12 cellular contexts compared by ENCODE assay signal in the genomic region with DNA sequence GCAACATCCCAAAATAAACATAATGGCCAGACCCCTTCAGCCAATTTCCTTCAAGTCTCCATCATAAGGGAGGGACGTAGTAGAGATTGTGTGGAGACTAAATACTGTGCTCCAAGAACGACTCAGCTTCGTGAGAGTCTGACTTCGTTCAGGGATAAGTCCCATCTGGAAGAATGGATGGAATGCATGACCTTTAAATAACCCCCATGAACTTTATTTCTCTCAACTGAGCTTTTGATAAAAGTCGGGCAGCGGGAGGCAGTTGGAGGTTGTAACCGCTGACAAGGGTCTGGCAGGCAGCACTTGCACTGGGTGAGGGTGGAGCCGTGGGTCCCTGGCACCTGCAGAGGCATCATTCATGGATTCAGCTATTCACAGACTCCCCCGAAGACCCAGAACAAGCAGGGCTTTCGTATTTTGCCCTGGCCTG.
DNase-seq lines count a peak whose midpoint lies in the region; ATAC-seq and TF ChIP-seq lines count a peak whose summit lies in the region.
"Had no signal": no experiment of that assay in that cellular context is flagged by ENCODE, and none has a peak within 500 bp of the region (broad histone marks: within the 10 kb centered on the region; RNA-seq: fewer than 3 reads in every experiment).

No MANE protein-coding gene starts in this region.

- H3K9me3 Mint-ChIP-seq in endodermal cell, result no peaks in the 10 kb centered on the region
- H3K9me3 Mint-ChIP-seq in mesothelial cell of epicardium, result no peaks in the 10 kb centered on the region

- POLR2A ChIA-PET in PC-3 (lab: Charles Lee; ENCODE audit: unreplicated experiment), result no interaction called here

- H3K9ac ChIP-seq in endodermal cell (ENCODE audit: extremely low read depth, low read length, poor library complexity, severe bottlenecking) (no peak overlapping the region), PC-3 (ENCODE audit: low read length) (no peak overlapping the region)

- ATAC-seq in Right ventricle myocardium inferior (peak; percentile 48), HG03439 (IDR thresholded peaks at IDR 0.05; ENCODE audit: unreplicated experiment) (no peak), PC-3 (no peak), GM18498 (IDR thresholded peaks at IDR 0.05; ENCODE audit: unreplicated experiment) (no peak)
- ATAC-seq: GM12878 had no signal

- DNase-seq in Right ventricle myocardium inferior (ENCODE audit: missing footprints) (no peak), cardiac septum (ENCODE audit: low spot score) (no peak), endodermal cell (peak; percentile 42), mesothelial cell of epicardium (ENCODE audit: low spot score in 2 of 2, unreplicated experiment in 2 of 2) (peak in 1 of 2 experiments; percentile 53), vagina (ENCODE audit: extremely low spot score in 2 of 2) (no peak), PC-3 (no peak)
- DNase-seq: activated CD4-positive, alpha-beta T cell treated with anti-CD3 and anti-CD28 coated beads for 1 hour; activated naive CD4-positive, alpha-beta T cell treated with anti-CD3 and anti-CD28 coated beads, Interleukin-2, amount 50 U/mL, for 16 hours had no signal

- no peaks in the 10 kb centered on the region for H3K27me3 ChIP-seq in endodermal cell (ENCODE audit: control insufficient read depth, insufficient read depth, low read length, poor library complexity, severe bottlenecking)
- H3K27me3 ChIP-seq in vagina, result no peaks in the 10 kb centered on the region
- H3K27me3 ChIP-seq in PC-3 (ENCODE audit: low read length), result no peaks in the 10 kb centered on the region

- no peak overlapping the region for H3K4me2 ChIP-seq in PC-3 (ENCODE audit: low read length)
- H3K4me2 ChIP-seq: PC-9 had no signal

- H3K4me3 ChIP-seq in endodermal cell (ENCODE audit: low read length) (no peak overlapping the region), vagina (no peak overlapping the region), PC-3 (ENCODE audit: low read length) (no peak overlapping the region)
- H3K4me3 ChIP-seq: GM12878, PC-9 had no signal

- H3K4me3 Mint-ChIP-seq in endodermal cell (no peak overlapping the region), mesothelial cell of epicardium (no peak overlapping the region)

- H3K36me3 Mint-ChIP-seq in endodermal cell (ENCODE audit: low read depth), result no peaks in the 10 kb centered on the region
- H3K36me3 Mint-ChIP-seq in mesothelial cell of epicardium, result no peaks in the 10 kb centered on the region

- H3K4me1 Mint-ChIP-seq in endodermal cell (peaks cover 14% of the 10 kb centered on the region), mesothelial cell of epicardium (peaks cover 63% of the 10 kb centered on the region)

- H3K4me1 ChIP-seq in endodermal cell (ENCODE audit: control insufficient read depth, insufficient read depth, low read length) (peaks cover 5% of the 10 kb centered on the region), vagina (peaks cover 58% of the 10 kb centered on the region), PC-3 (ENCODE audit: insufficient read depth, low read length) (peaks cover 19% of the 10 kb centered on the region; the same call in 1 of the 2 replicates)

- H3K36me3 ChIP-seq in endodermal cell (ENCODE audit: control insufficient read depth, insufficient read depth, low read length) (no peaks in the 10 kb centered on the region), vagina (no peaks in the 10 kb centered on the region), PC-3 (ENCODE audit: low read depth, low read length) (no peaks in the 10 kb centered on the region)

- no TSS peak for BruUV-seq in PC-3 (replicated peaks; lab: Mats Ljungman, UMichigan)

- H2AFZ ChIP-seq in PC-3 (ENCODE audit: low read length), result no peak overlapping the region
- H2AFZ ChIP-seq: PC-9 had no signal

- H3K9me3 ChIP-seq in endodermal cell (ENCODE audit: control insufficient read depth, low read length) (no peaks in the 10 kb centered on the region), vagina (no peaks in the 10 kb centered on the region), PC-3 (ENCODE audit: low read length) (0 out of 2 replicates have a peak, but pooled peaks cover 6% of the 10 kb centered on the region)

- intact Hi-C loops in Right ventricle myocardium inferior (cut with DNase I), result no loop called here
- intact Hi-C loops in cardiac septum (cut with DNase I), result no loop called here
- intact Hi-C loops in vagina (cut with DNase I), result no loop called here
- intact Hi-C loops in PC-3 (cut with micrococcal nuclease), result no loop called here

- no peaks in the 10 kb centered on the region for H3K9me2 ChIP-seq in PC-3 (replicated peaks; ENCODE audit: low read length)

- H3K27ac ChIP-seq in endodermal cell (ENCODE audit: low read depth, low read length), result no peak overlapping the region
- H3K27ac ChIP-seq in vagina, result peak overlapping the region; percentile 45
- no peak overlapping the region for H3K27ac ChIP-seq in PC-3 (ENCODE audit: low read length)
- H3K27ac ChIP-seq: PC-9 had no signal

- 64 to 72% methylated on average over 9 to 10 of the region's 10 CpGs for WGBS in endodermal cell (ENCODE audit: insufficient coverage in 1 of 2, insufficient read length in 1 of 2), 2 experiments

- H3K27ac Mint-ChIP-seq in endodermal cell, result no peak overlapping the region
- H3K27ac Mint-ChIP-seq in mesothelial cell of epicardium, result peak overlapping the region; percentile 97

- H4K20me1 ChIP-seq in PC-3 (ENCODE audit: low read length), result no peaks in the 10 kb centered on the region

- no peaks in the 10 kb centered on the region for H3K79me2 ChIP-seq in PC-3 (ENCODE audit: low read length)

- TF ChIP-seq CTCF in endodermal cell (conservative IDR thresholded peaks at IDR 0.05) (no peak), mesothelial cell of epicardium (IDR thresholded peaks at IDR 0.05; ENCODE audit: unreplicated experiment) (no peak), vagina (IDR thresholded peaks at IDR 0.05) (no peak), PC-3 (conservative IDR thresholded peaks at IDR 0.05; ENCODE audit: low read depth, low read length) (no peak)

- H3K27me3 Mint-ChIP-seq in endodermal cell (ENCODE audit: insufficient read depth) (peaks cover 6% of the 10 kb centered on the region), mesothelial cell of epicardium (ENCODE audit: low read depth) (no peaks in the 10 kb centered on the region)

- CTCF ChIA-PET in PC-3 (lab: Charles Lee), result interaction anchor here (0.7 kb wide), 1 partner anchor 341 kb away, joined by 5 read pairs; no protein-coding TSS in a partner anchor

- no peak for TF ChIP-seq POLR2A in vagina (IDR thresholded peaks at IDR 0.05)

- no peaks in the 10 kb centered on the region for H3F3A ChIP-seq in PC-3 (ENCODE audit: low read length, unreplicated experiment)
